In the genomic region with DNA sequence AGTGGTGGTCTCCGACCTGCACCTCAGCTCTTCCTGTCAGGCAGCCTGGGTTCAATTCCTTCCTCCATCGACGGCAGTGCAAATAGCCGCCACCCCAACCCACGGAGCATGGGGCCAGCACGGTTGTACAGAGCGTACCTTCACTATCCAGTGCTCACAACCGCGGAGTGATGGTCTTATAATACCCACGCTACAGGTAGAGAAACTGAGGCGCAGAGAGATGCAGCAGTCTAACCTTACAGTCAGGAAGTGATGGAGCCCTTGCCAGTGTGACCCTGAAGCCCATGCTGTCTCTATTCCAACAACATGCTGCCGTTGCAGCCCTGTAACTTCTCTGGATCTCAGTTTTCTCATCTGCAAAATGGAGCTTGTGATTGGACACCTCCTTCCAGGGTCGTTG, we compare ENCODE assay signal across 23 cellular contexts. TPM values are rescaled to one million over a fixed set of nuclear protein-coding genes. Genes with fewer than 3 reads are reported as not detected.
DNase-seq lines count a peak whose midpoint lies in the region; ATAC-seq, FAIRE-seq and TF ChIP-seq lines count a peak whose summit lies in the region.
"Had no signal": no experiment of that assay in that cellular context is flagged by ENCODE, and none has a peak within 500 bp of the region (broad histone marks: within the 10 kb centered on the region; RNA-seq: fewer than 3 reads in every experiment).

No MANE protein-coding gene starts in this region.

- peak overlapping the region; percentile 20 for H3K4me3 Mint-ChIP-seq in neural progenitor cell
- H3K4me3 Mint-ChIP-seq: CD4-positive, alpha-beta memory T cell; HFFc6 had no signal

- H3K4me1 ChIP-seq in HepG2 (ENCODE audit: insufficient read depth, low read length), result peaks cover 27% of the 10 kb centered on the region
- no peaks in the 10 kb centered on the region for H3K4me1 ChIP-seq in right lobe of liver
- H3K4me1 ChIP-seq in K562 (replicated peaks in 1 of 2; ENCODE audit: control insufficient read depth in 2 of 2, insufficient read depth in 2 of 2, low read length in 2 of 2), result peaks cover 20 to 24% of the 10 kb centered on the region in 2 experiments
- H3K4me1 ChIP-seq in neural progenitor cell, result peaks cover 15% of the 10 kb centered on the region
- peaks cover 8% of the 10 kb centered on the region for H3K4me1 ChIP-seq in foreskin keratinocyte
- H3K4me1 ChIP-seq: HAP-1 had no signal

- intact Hi-C loops in HepG2 (cut with micrococcal nuclease; ENCODE audit: unreplicated experiment) (no loop called here), right lobe of liver (cut with DNase I) (loop anchor here (10.0 kb wide), 1 partner anchor 100 kb away; no protein-coding TSS in a partner anchor), K562 (cut with micrococcal nuclease) (no loop called here)

- TF ChIP-seq EP300 in HepG2 (IDR thresholded peaks at IDR 0.05; ENCODE audit: low read depth in 2 of 2, low read length in 2 of 2) (no peak), HepG2 (CRISPR knock-in tag; IDR thresholded peaks at IDR 0.05; ENCODE audit: borderline replicate concordance) (no peak), K562 (IDR thresholded peaks at IDR 0.05; ENCODE audit: low read length) (no peak)

- H3K27me3 ChIP-seq in HepG2 (ENCODE audit: control insufficient read depth in 1 of 2, insufficient read depth in 2 of 2, low read length in 2 of 2), result peaks cover 8 to 67% of the 10 kb centered on the region in 2 experiments; a peak in 4 of 5 replicates
- H3K27me3 ChIP-seq in right lobe of liver, result peaks cover 0 to 19% of the 10 kb centered on the region in 2 donors
- H3K27me3 ChIP-seq in K562 (ENCODE audit: control insufficient read depth in 2 of 2, insufficient read depth in 2 of 2, low read length in 2 of 2), result no peaks in the 10 kb centered on the region
- H3K27me3 ChIP-seq in neural progenitor cell, result peaks cover 52% of the 10 kb centered on the region
- peaks cover 62% of the 10 kb centered on the region for H3K27me3 ChIP-seq in foreskin keratinocyte

- H3K9me3 ChIP-seq in HepG2 (ENCODE audit: low read length) (no peaks in the 10 kb centered on the region), right lobe of liver (no peaks in the 10 kb centered on the region), K562 (replicated peaks; ENCODE audit: control insufficient read depth, insufficient read depth, low read depth, low read length) (no peaks in the 10 kb centered on the region), neural progenitor cell (ENCODE audit: low read depth) (no peaks in the 10 kb centered on the region)
- H3K9me3 ChIP-seq: HAP-1, MG63, Peyer's patch, SJCRH30 had no signal

- peaks cover 15% of the 10 kb centered on the region for H3K4me1 Mint-ChIP-seq in neural progenitor cell

- no peak overlapping the region for H3K9ac ChIP-seq in HepG2 (ENCODE audit: insufficient read depth, low read depth, low read length)
- H3K9ac ChIP-seq in K562 (ENCODE audit: insufficient read depth in 1 of 2, low read depth in 2 of 2, low read length in 2 of 2), result no peak overlapping the region; a peak in 1 of 4 replicates
- no peak overlapping the region for H3K9ac ChIP-seq in neural progenitor cell
- H3K9ac ChIP-seq: GM23248 had no signal

- DNase-seq in HepG2 (ENCODE audit: low spot score) (no peak), right lobe of liver (no peak), K562 (ENCODE audit: extremely low read depth in 1 of 4, low spot score in 3 of 4) (no peak), neural progenitor cell (ENCODE audit: low spot score) (no peak), foreskin keratinocyte (no peak), NCI-H1694 (lab: John Stamatoyannopoulos, UW) (no peak)
- DNase-seq: C1 segment of cervical spinal cord; CD4-positive, alpha-beta memory T cell; COR-L47; GM23248; HFFc6; KG1; MG63; NCI-H526 treated with DMSO at 0.1 percent for 48 hours; OCI-M1; Peyer's patch; SJCRH30 had no signal

- no peaks in the 10 kb centered on the region for H3F3A ChIP-seq in neural progenitor cell (ENCODE audit: low read depth)

- CTCF ChIA-PET in HepG2 (lab: Yijun Ruan, JAX; ENCODE audit: low intra/inter-chr PET ratio, low total read pairs), result no interaction called here
- CTCF ChIA-PET in K562 (lab: Yijun Ruan, JAX; ENCODE audit: low intra/inter-chr PET ratio), result no interaction called here

- ATAC-seq in HepG2 (no peak), right lobe of liver (no peak), K562 (no peak), foreskin keratinocyte (no peak), HG03159 (IDR thresholded peaks at IDR 0.05; ENCODE audit: unreplicated experiment) (no peak)
- ATAC-seq: SK-N-SH treated with all-trans-retinoic acid at 6 μM for 48 hours had no signal

- in situ Hi-C loops in HepG2 (cut with HindIII; ENCODE audit: extremely low pct_ligation_motif_present, low pct_unique_long_range_greater_than_20kb) (no loop called here), K562 (cut with MboI) (no loop called here)

- no peaks in the 10 kb centered on the region for H3K79me2 ChIP-seq in HepG2 (ENCODE audit: insufficient read depth, low read length)
- H3K79me2 ChIP-seq in K562 (ENCODE audit: control insufficient read depth, insufficient read depth, low read length), result no peaks in the 10 kb centered on the region
- H3K79me2 ChIP-seq in neural progenitor cell (ENCODE audit: low read depth), result no peaks in the 10 kb centered on the region

- BruUV-seq in HepG2 (replicated peaks; lab: Mats Ljungman, UMichigan) (no TSS peak), K562 (replicated peaks; lab: Mats Ljungman, UMichigan) (no TSS peak)

- H3K36me3 ChIP-seq in HepG2 (replicated peaks in 1 of 2; ENCODE audit: control insufficient read depth in 1 of 2, insufficient read depth in 2 of 2, low read length in 2 of 2) (no peaks in the 10 kb centered on the region), right lobe of liver (no peaks in the 10 kb centered on the region), K562 (ENCODE audit: control insufficient read depth, insufficient read depth, low read length) (no peaks in the 10 kb centered on the region), neural progenitor cell (no peaks in the 10 kb centered on the region)
- H3K36me3 ChIP-seq: HAP-1, MG63, Peyer's patch, SJCRH30 had no signal

- H3K27ac ChIP-seq in HepG2 (ENCODE audit: extremely low read length, insufficient read depth, low read length) (no peak overlapping the region), right lobe of liver (no peak overlapping the region), K562 (ENCODE audit: extremely low read depth, low read depth, low read length) (no peak overlapping the region), neural progenitor cell (no peak overlapping the region), foreskin keratinocyte (no peak overlapping the region)
- H3K27ac ChIP-seq: GM23248, Peyer's patch, SJCRH30 had no signal

- TF ChIP-seq RAD21 in HepG2 (CRISPR knock-in tag; IDR thresholded peaks at IDR 0.05), result no peak
- no peak for TF ChIP-seq RAD21 in K562 (CRISPR knock-in tag; conservative IDR thresholded peaks at IDR 0.05 in 1 of 2, IDR thresholded peaks at IDR 0.05 in 1 of 2)

- H2AFZ ChIP-seq in HepG2 (ENCODE audit: low read length), result no peak overlapping the region
- no peak overlapping the region for H2AFZ ChIP-seq in K562 (ENCODE audit: low read depth, low read length)
- H2AFZ ChIP-seq in neural progenitor cell (replicated peaks), result no peak overlapping the region
- H2AFZ ChIP-seq: GM23248 had no signal

- no peaks in the 10 kb centered on the region for H3K36me3 Mint-ChIP-seq in neural progenitor cell
- H3K36me3 Mint-ChIP-seq: CD4-positive, alpha-beta memory T cell had no signal

- peak overlapping the region; percentile 71 for H3K27ac Mint-ChIP-seq in neural progenitor cell
- H3K27ac Mint-ChIP-seq: CD4-positive, alpha-beta memory T cell; HFFc6 had no signal

- H3K4me3 ChIP-seq in HepG2 (replicated peaks in 1 of 3; ENCODE audit: insufficient read depth in 1 of 3, low read depth in 2 of 3, low read length in 3 of 3) (no peak overlapping the region), right lobe of liver (no peak overlapping the region), K562 (no peak overlapping the region), neural progenitor cell (no peak overlapping the region)
- H3K4me3 ChIP-seq: GM23248, HAP-1, MG63, Peyer's patch, SJCRH30 had no signal

- TF ChIP-seq CTCF in HepG2 (CRISPR knock-in tag; IDR thresholded peaks at IDR 0.05) (no peak), right lobe of liver (IDR thresholded peaks at IDR 0.05) (no peak), K562 (IDR thresholded peaks at IDR 0.05 in 2 of 3, conservative IDR thresholded peaks at IDR 0.05 in 1 of 3; ENCODE audit: insufficient read depth in 2 of 3, low read depth in 1 of 3, low read length in 3 of 3) (no peak), neural progenitor cell (IDR thresholded peaks at IDR 0.05) (no peak), foreskin keratinocyte (conservative IDR thresholded peaks at IDR 0.05) (no peak)

- no peaks in the 10 kb centered on the region for H3K9me3 Mint-ChIP-seq in neural progenitor cell
- H3K9me3 Mint-ChIP-seq: HFFc6 had no signal

- H3K4me2 ChIP-seq in HepG2 (ENCODE audit: low read depth, low read length), result no peak overlapping the region
- H3K4me2 ChIP-seq in K562 (ENCODE audit: insufficient read depth, low read length), result no peak overlapping the region
- no peak overlapping the region for H3K4me2 ChIP-seq in neural progenitor cell

- TF ChIP-seq POLR2A in HepG2 (IDR thresholded peaks at IDR 0.05; ENCODE audit: insufficient read depth in 1 of 2, low read depth in 2 of 2, low read length in 2 of 2) (no peak), right lobe of liver (IDR thresholded peaks at IDR 0.05) (no peak), K562 (conservative IDR thresholded peaks at IDR 0.05) (no peak)

- H3K9me1 ChIP-seq in K562 (ENCODE audit: control insufficient read depth, insufficient read depth, low read length), result no peaks in the 10 kb centered on the region

- H4K20me1 ChIP-seq in HepG2 (ENCODE audit: insufficient read depth, low read length) (no peaks in the 10 kb centered on the region), K562 (replicated peaks; ENCODE audit: control insufficient read depth, insufficient read depth, low read length) (no peaks in the 10 kb centered on the region), neural progenitor cell (ENCODE audit: low read depth) (peaks cover 5% of the 10 kb centered on the region)

- 52% methylated on average over 13 of the region's 13 CpGs for WGBS in HepG2 (ENCODE audit: low lambda C conversion rate)
- 7% methylated on average over 1 of the region's 13 CpGs for WGBS in right lobe of liver (ENCODE audit: insufficient coverage, low coverage, low lambda C conversion rate, missing lambda C conversion rate)
- 79% methylated on average over 12 of the region's 13 CpGs for WGBS in K562 (ENCODE audit: insufficient coverage, low coverage, missing lambda C conversion rate)

- no peak for FAIRE-seq in HepG2 (lab: Jason Lieb, UNC)
- no peak for FAIRE-seq in K562 (lab: Jason Lieb, UNC)
- FAIRE-seq: G401.6, HTR-8/SVneo had no signal

- peaks cover 32% of the 10 kb centered on the region for H3K27me3 Mint-ChIP-seq in neural progenitor cell (ENCODE audit: insufficient read depth, low read depth)

- POLR2A ChIA-PET in HepG2 (lab: Yijun Ruan, JAX), result no interaction called here
- POLR2A ChIA-PET in K562 (lab: Yijun Ruan, JAX), result interaction anchor here (0.7 kb wide), 1 partner anchor 10 kb away, joined by 3 read pairs; no protein-coding TSS in a partner anchor

RNA-seq across cellular contexts. Expression of a gene that starts 11.0 kb away (rescaled TPM):
- total RNA-seq in HepG2 (2016; rRNA removed; fragmentation: Illumina TruSeq; extraction: Trizol), result not detected in 2 replicates
- total RNA-seq in HepG2 (2016; cell fraction: cytosol; rRNA removed; fragmentation: Illumina TruSeq; extraction: Trizol; ENCODE audit: low read depth), result not detected in 2 replicates
- not detected in 2 replicates for total RNA-seq in HepG2 (2016; cell fraction: insoluble cytoplasmic fraction; rRNA removed; fragmentation: Illumina TruSeq; extraction: Trizol)
- total RNA-seq in HepG2 (2016; cell fraction: membrane; rRNA removed; fragmentation: Illumina TruSeq; extraction: Trizol), result not detected in 2 replicates
- not detected in 2 replicates for total RNA-seq in HepG2 (2016; cell fraction: nucleus; rRNA removed; fragmentation: Illumina TruSeq; extraction: Trizol)
- polyA plus RNA-seq in HepG2 (2011; rRNA removed), result not detected in 2 replicates
- polyA plus RNA-seq in HepG2 (2011; cell fraction: cytosol; rRNA removed), result not detected in 2 replicates
- polyA plus RNA-seq in HepG2 (2011; cell fraction: nucleus; rRNA removed), result not detected in 2 replicates
- polyA plus RNA-seq in HepG2 (2012), result not detected in 2 replicates
- not detected in 2 replicates for polyA plus RNA-seq in HepG2 (2016; cell fraction: cytosol; fragmentation: Illumina TruSeq; extraction: Trizol; ENCODE audit: low read depth)
- not detected in 2 replicates for polyA plus RNA-seq in HepG2 (2016; cell fraction: insoluble cytoplasmic fraction; fragmentation: Illumina TruSeq; extraction: Trizol; ENCODE audit: low read depth)
- not detected in 2 replicates for polyA plus RNA-seq in HepG2 (2016; cell fraction: membrane; fragmentation: Illumina TruSeq; extraction: Trizol; ENCODE audit: low read depth)
- not detected in 2 replicates for polyA plus RNA-seq in HepG2 (2016; cell fraction: nucleus; fragmentation: Illumina TruSeq; extraction: Trizol; ENCODE audit: insufficient read depth, low read depth)
- polyA minus RNA-seq in HepG2 (2011; rRNA and poly(A)+ RNA removed; ENCODE audit: low replicate concordance), result not detected in 2 replicates
- not detected in 2 replicates for polyA minus RNA-seq in HepG2 (2011; cell fraction: cytosol; rRNA and poly(A)+ RNA removed)
- polyA minus RNA-seq in HepG2 (2011; cell fraction: nucleus; rRNA and poly(A)+ RNA removed), result not detected in 2 replicates
- total RNA-seq in right lobe of liver, result not detected
- 0.18 and 0.37 TPM in 2 replicates for total RNA-seq in K562 (2011; cell fraction: chromatin; rRNA removed; ENCODE audit: low replicate concordance)
- total RNA-seq in K562 (2011; cell fraction: nucleolus; rRNA removed), result 0.26 and 0.50 TPM in 2 replicates
- total RNA-seq in K562 (2011; cell fraction: nucleoplasm; rRNA removed), result 0.29 and 0.99 TPM in 2 replicates
- 0.04 and 0.05 TPM in 2 replicates for total RNA-seq in K562 (2014; rRNA removed)
- total RNA-seq in K562 (2014; rRNA removed; fragmentation: Illumina TruSeq; extraction: Trizol), result 0.04 TPM in 1 of 2 replicates, not detected in the other
- total RNA-seq in K562 (2015; rRNA removed; fragmentation: Illumina TruSeq; extraction: Trizol), result 0.07 and 0.19 TPM in 2 replicates
- total RNA-seq in K562 (2021), result 0.47 and 0.75 TPM in 2 replicates
- polyA plus RNA-seq in K562 (2011; rRNA removed), result 0.12 and 0.13 TPM in 2 replicates
- polyA plus RNA-seq in K562 (2011; cell fraction: cytosol; rRNA removed), result 0.10 and 0.63 TPM in 2 replicates
- polyA plus RNA-seq in K562 (2011; cell fraction: nucleus; rRNA removed), result 0.91 and 4.1 TPM in 2 replicates
- 0.19 and 0.48 TPM in 2 replicates for polyA plus RNA-seq in K562 (2012)
- polyA plus RNA-seq in K562 (2014; fragmentation: Illumina TruSeq; extraction: Trizol), result 0.30 and 0.36 TPM in 2 replicates
- polyA plus RNA-seq in K562 (2014; fragmentation: Nextera tagmentation; extraction: Ambion mirVana), result not detected
- polyA plus RNA-seq in K562 (2014; rRNA removed), result 0.19 and 0.34 TPM in 2 replicates
- polyA minus RNA-seq in K562 (2011; rRNA and poly(A)+ RNA removed), result 0.12 and 0.25 TPM in 2 replicates
- 0.64 and 1.2 TPM in 2 replicates for polyA minus RNA-seq in K562 (2011; cell fraction: cytosol; rRNA and poly(A)+ RNA removed)
- 0.44 and 2.2 TPM in 2 replicates for polyA minus RNA-seq in K562 (2011; cell fraction: nucleus; rRNA and poly(A)+ RNA removed)
- total RNA-seq in neural progenitor cell (ENCODE audit: low replicate concordance), result not detected in 2 replicates
- not detected in 2 replicates for total RNA-seq in foreskin keratinocyte
- polyA plus RNA-seq in foreskin keratinocyte, result not detected in 2 replicates
- total RNA-seq: CD4-positive, alpha-beta memory T cell; GM23248; HFFc6; NCI-H460; Peyer's patch; SJCRH30 had no signal
- polyA plus RNA-seq: CD4-positive, alpha-beta memory T cell; GM23248 had no signal

RNA-seq across cellular contexts. Expression of a gene that starts 11.6 kb away (rescaled TPM):
- total RNA-seq in HepG2 (2016; rRNA removed; fragmentation: Illumina TruSeq; extraction: Trizol) (87.7 and 98.2 TPM in 2 replicates), right lobe of liver (100 to 1,000 TPM in 2 of 6 experiments, 10 to 100 TPM in 4; 14.4 to 166 (median 46.0) TPM), K562 (2014; rRNA removed) (21.6 and 26.7 TPM in 2 replicates), K562 (2014; rRNA removed; fragmentation: Illumina TruSeq; extraction: Trizol) (29.1 TPM in 2 replicates), K562 (2015; rRNA removed; fragmentation: Illumina TruSeq; extraction: Trizol) (20.2 and 20.6 TPM in 2 replicates), K562 (2021) (23.2 and 27.9 TPM in 2 replicates), neural progenitor cell (ENCODE audit: low replicate concordance) (6.8 and 12.8 TPM in 2 replicates), foreskin keratinocyte (38.1 and 51.9 TPM in 2 replicates)
- 26.2 and 26.7 TPM in 2 replicates for total RNA-seq in HepG2 (2016; cell fraction: cytosol; rRNA removed; fragmentation: Illumina TruSeq; extraction: Trizol; ENCODE audit: low read depth)
- total RNA-seq in HepG2 (2016; cell fraction: insoluble cytoplasmic fraction; rRNA removed; fragmentation: Illumina TruSeq; extraction: Trizol), result 85.6 and 95.5 TPM in 2 replicates
- total RNA-seq in HepG2 (2016; cell fraction: membrane; rRNA removed; fragmentation: Illumina TruSeq; extraction: Trizol), result 86.8 and 92.3 TPM in 2 replicates
- total RNA-seq in HepG2 (2016; cell fraction: nucleus; rRNA removed; fragmentation: Illumina TruSeq; extraction: Trizol), result 37.3 and 40.4 TPM in 2 replicates
- polyA plus RNA-seq in HepG2 (2011; rRNA removed) (29.9 and 41.3 TPM in 2 replicates), K562 (2011; rRNA removed) (35.4 and 36.4 TPM in 2 replicates), K562 (2014; fragmentation: Illumina TruSeq; extraction: Trizol) (33.9 and 34.1 TPM in 2 replicates), K562 (2014; fragmentation: Nextera tagmentation; extraction: Ambion mirVana) (1 to 10 TPM; 6.8 to 8.4 TPM), K562 (2014; rRNA removed) (19.4 and 24.4 TPM in 2 replicates), foreskin keratinocyte (33.7 and 41.6 TPM in 2 replicates)
- 26.1 and 37.8 TPM in 2 replicates for polyA plus RNA-seq in HepG2 (2011; cell fraction: cytosol; rRNA removed)
- polyA plus RNA-seq in HepG2 (2011; cell fraction: nucleus; rRNA removed), result 10.4 and 16.8 TPM in 2 replicates
- 39.7 and 59.3 TPM in 2 replicates for polyA plus RNA-seq in HepG2 (2012)
- polyA plus RNA-seq in HepG2 (2016; cell fraction: cytosol; fragmentation: Illumina TruSeq; extraction: Trizol; ENCODE audit: low read depth), result 18.8 and 21.5 TPM in 2 replicates
- polyA plus RNA-seq in HepG2 (2016; cell fraction: insoluble cytoplasmic fraction; fragmentation: Illumina TruSeq; extraction: Trizol; ENCODE audit: low read depth), result 78.8 and 84.6 TPM in 2 replicates
- 49.8 and 51.3 TPM in 2 replicates for polyA plus RNA-seq in HepG2 (2016; cell fraction: membrane; fragmentation: Illumina TruSeq; extraction: Trizol; ENCODE audit: low read depth)
- polyA plus RNA-seq in HepG2 (2016; cell fraction: nucleus; fragmentation: Illumina TruSeq; extraction: Trizol; ENCODE audit: insufficient read depth, low read depth), result 53.3 and 55.5 TPM in 2 replicates
- polyA minus RNA-seq in HepG2 (2011; rRNA and poly(A)+ RNA removed; ENCODE audit: low replicate concordance), result 29.6 and 43.5 TPM in 2 replicates
- polyA minus RNA-seq in HepG2 (2011; cell fraction: cytosol; rRNA and poly(A)+ RNA removed), result 17.1 and 26.2 TPM in 2 replicates
- 8.4 and 15.7 TPM in 2 replicates for polyA minus RNA-seq in HepG2 (2011; cell fraction: nucleus; rRNA and poly(A)+ RNA removed)
- total RNA-seq in K562 (2011; cell fraction: chromatin; rRNA removed; ENCODE audit: low replicate concordance), result 10.6 and 14.9 TPM in 2 replicates
- total RNA-seq in K562 (2011; cell fraction: nucleolus; rRNA removed), result 10.3 TPM in 2 replicates
- total RNA-seq in K562 (2011; cell fraction: nucleoplasm; rRNA removed), result 13.3 and 13.4 TPM in 2 replicates
- polyA plus RNA-seq in K562 (2011; cell fraction: cytosol; rRNA removed), result 23.6 and 26.3 TPM in 2 replicates
- polyA plus RNA-seq in K562 (2011; cell fraction: nucleus; rRNA removed), result 10.0 and 12.8 TPM in 2 replicates
- polyA plus RNA-seq in K562 (2012), result 17.8 and 21.0 TPM in 2 replicates
- polyA minus RNA-seq in K562 (2011; rRNA and poly(A)+ RNA removed), result 29.0 and 30.3 TPM in 2 replicates
- polyA minus RNA-seq in K562 (2011; cell fraction: cytosol; rRNA and poly(A)+ RNA removed), result 17.8 and 18.5 TPM in 2 replicates
- 4.0 and 6.7 TPM in 2 replicates for polyA minus RNA-seq in K562 (2011; cell fraction: nucleus; rRNA and poly(A)+ RNA removed)

RNA-seq across cellular contexts. Expression of a gene that starts 54.5 kb away (rescaled TPM):
- total RNA-seq in HepG2 (2016; rRNA removed; fragmentation: Illumina TruSeq; extraction: Trizol) (not detected in 2 replicates), right lobe of liver (under 1 TPM in 1 of 6 experiments, not detected in 5; 0.33 TPM), K562 (2014; rRNA removed) (2.3 and 4.4 TPM in 2 replicates), K562 (2014; rRNA removed; fragmentation: Illumina TruSeq; extraction: Trizol) (0.96 and 1.2 TPM in 2 replicates), K562 (2015; rRNA removed; fragmentation: Illumina TruSeq; extraction: Trizol) (1.2 and 2.0 TPM in 2 replicates), K562 (2021) (3.8 and 5.0 TPM in 2 replicates), neural progenitor cell (ENCODE audit: low replicate concordance) (0.07 and 1.4 TPM in 2 replicates), foreskin keratinocyte (not detected in 2 replicates)
- total RNA-seq in HepG2 (2016; cell fraction: cytosol; rRNA removed; fragmentation: Illumina TruSeq; extraction: Trizol; ENCODE audit: low read depth), result not detected in 2 replicates
- total RNA-seq in HepG2 (2016; cell fraction: insoluble cytoplasmic fraction; rRNA removed; fragmentation: Illumina TruSeq; extraction: Trizol), result not detected in 2 replicates
- total RNA-seq in HepG2 (2016; cell fraction: membrane; rRNA removed; fragmentation: Illumina TruSeq; extraction: Trizol), result not detected in 2 replicates
- not detected in 2 replicates for total RNA-seq in HepG2 (2016; cell fraction: nucleus; rRNA removed; fragmentation: Illumina TruSeq; extraction: Trizol)
- polyA plus RNA-seq in HepG2 (2011; rRNA removed) (not detected in 2 replicates), K562 (2011; rRNA removed) (0.93 and 1.7 TPM in 2 replicates), K562 (2014; fragmentation: Illumina TruSeq; extraction: Trizol) (0.62 and 0.98 TPM in 2 replicates), K562 (2014; fragmentation: Nextera tagmentation; extraction: Ambion mirVana) (under 1 TPM; 0.04 to 0.13 TPM), K562 (2014; rRNA removed) (4.2 and 4.5 TPM in 2 replicates), foreskin keratinocyte (0.07 TPM in 1 of 2 replicates, not detected in the other)
- not detected in 2 replicates for polyA plus RNA-seq in HepG2 (2011; cell fraction: cytosol; rRNA removed)
- polyA plus RNA-seq in HepG2 (2011; cell fraction: nucleus; rRNA removed), result not detected in 2 replicates
- polyA plus RNA-seq in HepG2 (2012), result not detected in 2 replicates
- polyA plus RNA-seq in HepG2 (2016; cell fraction: cytosol; fragmentation: Illumina TruSeq; extraction: Trizol; ENCODE audit: low read depth), result not detected in 2 replicates
- not detected in 2 replicates for polyA plus RNA-seq in HepG2 (2016; cell fraction: insoluble cytoplasmic fraction; fragmentation: Illumina TruSeq; extraction: Trizol; ENCODE audit: low read depth)
- not detected in 2 replicates for polyA plus RNA-seq in HepG2 (2016; cell fraction: membrane; fragmentation: Illumina TruSeq; extraction: Trizol; ENCODE audit: low read depth)
- polyA plus RNA-seq in HepG2 (2016; cell fraction: nucleus; fragmentation: Illumina TruSeq; extraction: Trizol; ENCODE audit: insufficient read depth, low read depth), result not detected in 2 replicates
- polyA minus RNA-seq in HepG2 (2011; rRNA and poly(A)+ RNA removed; ENCODE audit: low replicate concordance), result not detected in 2 replicates
- polyA minus RNA-seq in HepG2 (2011; cell fraction: cytosol; rRNA and poly(A)+ RNA removed), result not detected in 2 replicates
- not detected in 2 replicates for polyA minus RNA-seq in HepG2 (2011; cell fraction: nucleus; rRNA and poly(A)+ RNA removed)
- total RNA-seq in K562 (2011; cell fraction: chromatin; rRNA removed; ENCODE audit: low replicate concordance), result 0.79 and 1.6 TPM in 2 replicates
- total RNA-seq in K562 (2011; cell fraction: nucleolus; rRNA removed), result 1.6 and 2.0 TPM in 2 replicates
- 1.6 and 1.8 TPM in 2 replicates for total RNA-seq in K562 (2011; cell fraction: nucleoplasm; rRNA removed)
- polyA plus RNA-seq in K562 (2011; cell fraction: cytosol; rRNA removed), result 1.8 and 4.0 TPM in 2 replicates
- polyA plus RNA-seq in K562 (2011; cell fraction: nucleus; rRNA removed), result 2.4 and 2.7 TPM in 2 replicates
- 2.4 and 2.8 TPM in 2 replicates for polyA plus RNA-seq in K562 (2012)
- 0.28 and 0.33 TPM in 2 replicates for polyA minus RNA-seq in K562 (2011; rRNA and poly(A)+ RNA removed)
- 0.57 and 2.8 TPM in 2 replicates for polyA minus RNA-seq in K562 (2011; cell fraction: cytosol; rRNA and poly(A)+ RNA removed)
- polyA minus RNA-seq in K562 (2011; cell fraction: nucleus; rRNA and poly(A)+ RNA removed), result 1.1 and 1.2 TPM in 2 replicates
- total RNA-seq: CD4-positive, alpha-beta memory T cell; GM23248; HFFc6; NCI-H460; Peyer's patch; SJCRH30 had no signal
- polyA plus RNA-seq: CD4-positive, alpha-beta memory T cell; GM23248 had no signal

Comparison
In these comparisons a context has a peak if more than half of its experiments do, and no peak if none do; other contexts are left out.
1. intact Hi-C loops: an anchor here in right lobe of liver (10.0 kb wide); none called in HepG2 and K562.